In genomic region chr7:262631-263311, GRCh38 we compare ENCODE assay signal across 12 cellular contexts. TPM values are rescaled to one million over a fixed set of nuclear protein-coding genes. Genes with fewer than 3 reads are reported as not detected.
DNase-seq lines count a peak whose midpoint lies in the region; ATAC-seq, FAIRE-seq and TF ChIP-seq lines count a peak whose summit lies in the region.
"Not testable (repeated sequence)": the region's sequence is repeated elsewhere in the genome, so short reads cannot be mapped to it uniquely, and the experiment has no call there.
"Had no signal": no experiment of that assay in that cellular context is flagged by ENCODE, and none has a peak within 500 bp of the region (broad histone marks: within the 10 kb centered on the region; RNA-seq: fewer than 3 reads in every experiment).

No MANE protein-coding gene starts in this region.

- not testable (repeated sequence) for H3K4me1 ChIP-seq in MM.1S (ENCODE audit: low read length); endodermal cell (ENCODE audit: control insufficient read depth, insufficient read depth, low read length); left lung
- peaks cover 9 to 36% (median 20%) of the 10 kb centered on the region in 4 donors for H3K4me1 ChIP-seq in stomach

- TF ChIP-seq POLR2A in stomach (IDR thresholded peaks at IDR 0.05) = not testable (repeated sequence)

- H3K36me3 ChIP-seq in MM.1S (replicated peaks; ENCODE audit: insufficient read depth, low read length); endodermal cell (ENCODE audit: control insufficient read depth, insufficient read depth, low read length): not testable (repeated sequence)
- H3K36me3 ChIP-seq in left lung (peaks cover 0 to 35% of the 10 kb centered on the region in 2 donors), stomach (peaks cover 30 to 46% (median 41%) of the 10 kb centered on the region in 4 donors)

- H3K4me1 Mint-ChIP-seq in activated CD4-positive, alpha-beta T cell treated with anti-CD3 and anti-CD28 coated beads for 36 hours; endodermal cell: not testable (repeated sequence)

- intact Hi-C loops in activated CD4-positive, alpha-beta T cell treated with anti-CD3 and anti-CD28 coated beads for 36 hours (cut with DNase I, micrococcal nuclease); left lung (cut with DNase I); stomach (cut with DNase I; ENCODE audit: low total_unique reads): not testable (repeated sequence)

- TF ChIP-seq CTCF in D721Med (IDR thresholded peaks at IDR 0.05; ENCODE audit: insufficient read depth, missing control alignments) = peak; percentile 1
- peak; percentile 10 for TF ChIP-seq CTCF in MM.1S (IDR thresholded peaks at IDR 0.05; ENCODE audit: low read length)
- TF ChIP-seq CTCF in endodermal cell (conservative IDR thresholded peaks at IDR 0.05) = peak; percentile 72
- peak in 1 of 2 donors; percentile 48 for TF ChIP-seq CTCF in left lung (IDR thresholded peaks at IDR 0.05)
- TF ChIP-seq CTCF in stomach (IDR thresholded peaks at IDR 0.05) = peak in 2 of 7 experiments; percentile 19 to 72

- not testable (repeated sequence) for H4K20me1 ChIP-seq in MM.1S (ENCODE audit: insufficient read depth, low read length)

- H3K9ac ChIP-seq in MM.1S (ENCODE audit: low read length); endodermal cell (ENCODE audit: extremely low read depth, low read length, poor library complexity, severe bottlenecking): not testable (repeated sequence)

- not testable (repeated sequence) for H3K4me2 ChIP-seq in MM.1S (ENCODE audit: low read depth, low read length)

- not testable (repeated sequence) for H3K9me3 ChIP-seq in MM.1S (replicated peaks; ENCODE audit: insufficient read depth, low read length)
- H3K9me3 ChIP-seq in endodermal cell (ENCODE audit: control insufficient read depth, low read length) = peaks cover 10% of the 10 kb centered on the region
- peaks cover 0 to 17% of the 10 kb centered on the region in 2 donors for H3K9me3 ChIP-seq in left lung
- peaks cover 0 to 30% (median 11%) of the 10 kb centered on the region in 4 donors for H3K9me3 ChIP-seq in stomach

- not testable (repeated sequence) for H3K9me3 Mint-ChIP-seq in activated CD4-positive, alpha-beta T cell treated with anti-CD3 and anti-CD28 coated beads for 36 hours (ENCODE audit: low read depth)
- peaks cover 73% of the 10 kb centered on the region for H3K9me3 Mint-ChIP-seq in endodermal cell

- H3K4me3 ChIP-seq in MM.1S (ENCODE audit: low read length); left lung; stomach: not testable (repeated sequence)
- peak overlapping the region; percentile 56 for H3K4me3 ChIP-seq in endodermal cell (ENCODE audit: low read length)

- 82 to 87% methylated on average over 21 to 24 of the region's 31 CpGs for WGBS in endodermal cell (ENCODE audit: insufficient coverage in 1 of 2, insufficient read length in 1 of 2), 2 experiments
- WGBS in stomach, 5 donors = 74 to 88% (median 82%) methylated on average over 15 to 26 of the region's 31 CpGs

- H3K9me2 ChIP-seq in MM.1S (replicated peaks; ENCODE audit: insufficient read depth, low read length) = not testable (repeated sequence)

- CTCF ChIA-PET in activated CD4-positive, alpha-beta T cell treated with anti-CD3 and anti-CD28 coated beads for 36 hours (lab: Charles Lee) = not testable (repeated sequence)

- H3K79me2 ChIP-seq in MM.1S (ENCODE audit: low read length) = not testable (repeated sequence)

- not testable (repeated sequence) for DNase-seq in D721Med (ENCODE audit: insufficient read length, low spot score); MM.1S; endodermal cell
- peak; percentile 81 for DNase-seq in activated CD4-positive, alpha-beta T cell treated with anti-CD3 and anti-CD28 coated beads for 36 hours
- DNase-seq in activated T-helper 9 cell treated with anti-CD3 and anti-CD28 coated beads, Interleukin-2, amount 50 U/mL, for 16 hours (ENCODE audit: low read depth) = peak; percentile 34
- DNase-seq in left lung = peak; percentile 28 to 85
- peak; percentile 77 to 88 (median 81) for DNase-seq in stimulated activated CD4-positive, alpha-beta T cell treated with anti-CD3 and anti-CD28 coated beads, Interleukin-12 subunit alpha, Interleukin-12 subunit beta, amount 100 ng/mL, for 48 hours (ENCODE audit: low read depth in 2 of 3, low spot score in 1 of 3)
- peak; percentile 36 for DNase-seq in stomach

- not testable (repeated sequence) for H2AFZ ChIP-seq in MM.1S (ENCODE audit: low read length)

- H3K27ac Mint-ChIP-seq in activated CD4-positive, alpha-beta T cell treated with anti-CD3 and anti-CD28 coated beads for 36 hours; endodermal cell: not testable (repeated sequence)

- H3K27me3 ChIP-seq in MM.1S (replicated peaks; ENCODE audit: insufficient read depth, low read length); endodermal cell (ENCODE audit: control insufficient read depth, insufficient read depth, low read length, poor library complexity, severe bottlenecking); left lung; stomach: not testable (repeated sequence)

- ATAC-seq in activated CD4-positive, alpha-beta T cell treated with anti-CD3 and anti-CD28 coated beads for 36 hours; left lung: not testable (repeated sequence)

- not testable (repeated sequence) for H3K27me3 Mint-ChIP-seq in activated CD4-positive, alpha-beta T cell treated with anti-CD3 and anti-CD28 coated beads for 36 hours; endodermal cell (ENCODE audit: insufficient read depth)

- not testable (repeated sequence) for TF ChIP-seq EP300 in stomach (IDR thresholded peaks at IDR 0.05)

- not testable (repeated sequence) for FAIRE-seq in D721Med (lab: Jason Lieb, UNC)

- not testable (repeated sequence) for H3F3A ChIP-seq in MM.1S (ENCODE audit: insufficient read depth, low read length)

- H3K4me3 Mint-ChIP-seq in activated CD4-positive, alpha-beta T cell treated with anti-CD3 and anti-CD28 coated beads for 36 hours; endodermal cell: not testable (repeated sequence)

- POLR2A ChIA-PET in activated CD4-positive, alpha-beta T cell treated with anti-CD3 and anti-CD28 coated beads for 36 hours (lab: Charles Lee) = not testable (repeated sequence)

- H3K27ac ChIP-seq in MM.1S (ENCODE audit: low read length); endodermal cell (ENCODE audit: low read depth, low read length); left lung; stomach: not testable (repeated sequence)

- not testable (repeated sequence) for H3K36me3 Mint-ChIP-seq in activated CD4-positive, alpha-beta T cell treated with anti-CD3 and anti-CD28 coated beads for 36 hours (ENCODE audit: low read depth)
- H3K36me3 Mint-ChIP-seq in endodermal cell (ENCODE audit: low read depth) = peaks cover 40% of the 10 kb centered on the region

RNA-seq across cellular contexts. Expression of gene FOXL3, which starts 27.2 kb away (rescaled TPM):
- not detected for total RNA-seq in activated CD4-positive, alpha-beta T cell treated with anti-CD3 and anti-CD28 coated beads for 36 hours
- total RNA-seq in endodermal cell (not detected), left lung (not detected), stomach (not detected)
- polyA plus RNA-seq in endodermal cell (2013, experiment 1 of 2) = not detected
- polyA plus RNA-seq in endodermal cell (2013, experiment 2 of 2) = not detected
- polyA plus RNA-seq in stomach = not detected
- total RNA-seq: GM23248, myocyte, urinary bladder had no signal
- polyA plus RNA-seq: GM23248, small intestine, urinary bladder had no signal
